Comparison of ENCODE assay signal across 1 cellular context in the genomic region with DNA sequence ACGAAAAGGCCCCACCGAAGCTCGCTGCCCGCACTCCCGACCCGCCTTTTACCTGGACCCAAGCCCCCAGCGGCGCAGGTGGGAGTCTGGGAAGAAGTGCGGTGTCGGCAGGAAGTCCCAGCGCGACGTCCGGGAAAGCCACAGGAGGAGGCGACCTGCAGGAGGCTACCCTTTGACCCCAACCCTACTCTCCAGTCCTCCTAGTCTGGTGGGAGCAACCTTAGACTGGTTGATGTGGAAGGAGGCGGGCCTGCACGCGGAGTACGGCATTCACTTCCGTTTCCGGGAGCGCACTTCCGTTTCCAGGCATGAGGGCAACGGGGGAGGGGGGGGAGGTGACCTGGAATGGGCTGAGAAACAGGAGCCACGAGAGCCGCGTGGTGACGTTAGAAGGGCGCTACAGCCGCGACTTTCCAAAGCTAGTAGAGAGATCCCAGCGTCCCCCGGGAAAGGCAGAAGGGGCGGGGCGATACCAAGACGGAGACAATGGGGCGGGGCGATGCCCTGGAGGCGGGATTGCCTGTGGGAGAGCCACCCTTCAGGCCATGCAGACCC.
TF ChIP-seq lines count a peak whose summit lies in the region.

No MANE protein-coding gene starts in this region.

TF ChIP-seq in HEK293, 187 proteins besides CTCF, POLR2A, EP300 and RAD21 (continued from another document):
- TF ChIP-seq, protein P1, sequence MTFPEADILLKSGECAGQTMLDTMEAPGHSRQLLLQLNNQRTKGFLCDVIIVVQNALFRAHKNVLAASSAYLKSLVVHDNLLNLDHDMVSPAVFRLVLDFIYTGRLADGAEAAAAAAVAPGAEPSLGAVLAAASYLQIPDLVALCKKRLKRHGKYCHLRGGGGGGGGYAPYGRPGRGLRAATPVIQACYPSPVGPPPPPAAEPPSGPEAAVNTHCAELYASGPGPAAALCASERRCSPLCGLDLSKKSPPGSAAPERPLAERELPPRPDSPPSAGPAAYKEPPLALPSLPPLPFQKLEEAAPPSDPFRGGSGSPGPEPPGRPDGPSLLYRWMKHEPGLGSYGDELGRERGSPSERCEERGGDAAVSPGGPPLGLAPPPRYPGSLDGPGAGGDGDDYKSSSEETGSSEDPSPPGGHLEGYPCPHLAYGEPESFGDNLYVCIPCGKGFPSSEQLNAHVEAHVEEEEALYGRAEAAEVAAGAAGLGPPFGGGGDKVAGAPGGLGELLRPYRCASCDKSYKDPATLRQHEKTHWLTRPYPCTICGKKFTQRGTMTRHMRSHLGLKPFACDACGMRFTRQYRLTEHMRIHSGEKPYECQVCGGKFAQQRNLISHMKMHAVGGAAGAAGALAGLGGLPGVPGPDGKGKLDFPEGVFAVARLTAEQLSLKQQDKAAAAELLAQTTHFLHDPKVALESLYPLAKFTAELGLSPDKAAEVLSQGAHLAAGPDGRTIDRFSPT (tag by site-specific recombination; IDR thresholded peaks at IDR 0.05), result no peak
- TF ChIP-seq MYNN (tag by site-specific recombination; IDR thresholded peaks at IDR 0.05; ENCODE audit: borderline replicate concordance) (no peak), HOXD13 (CRISPR knock-in tag; IDR thresholded peaks at IDR 0.05; ENCODE audit: borderline replicate concordance) (peak; percentile 10; the same call in 1 of the 2 replicates)
